Comparison of ENCODE assay signal across 28 cellular contexts in genomic region chr10:115957010-115957395, GRCh38.
"Had no signal": no experiment of that assay in that cellular context is flagged by ENCODE, and none has a peak within 500 bp of the region (broad histone marks: within the 10 kb centered on the region; RNA-seq: fewer than 3 reads in every experiment).

No MANE protein-coding gene starts in this region.

- ATAC-seq: activated naive CD4-positive, alpha-beta T cell treated with anti-CD3 and anti-CD28 coated beads, Interleukin-2, amount 50 U/mL, for 72 hours; activated T-cell treated with anti-CD3 and anti-CD28 coated beads, Interleukin-2, amount 50 U/mL, for 4 hours; T-helper 17 cell had no signal

- H3K4me3 Mint-ChIP-seq: activated B cell treated with CpG ODN at 0.5 μM for 24 hours; activated CD4-positive, alpha-beta memory T cell treated with anti-CD3 and anti-CD28 coated beads for 36 hours; activated naive CD4-positive, alpha-beta T cell treated with anti-CD3 and anti-CD28 coated beads for 36 hours; activated T-cell treated with anti-CD3 and anti-CD28 coated beads, Interleukin-2, amount 50 U/mL, for 4 hours; activated T-helper 1 cell treated with anti-CD3 and anti-CD28 coated beads, Interleukin-12 subunit alpha, Interleukin-12 subunit beta, Interleukin-2, Interleukin-4 antibody, amounts not matched to agents 30 ng/mL and 10 ng/mL and 1 ng/mL, durations not matched to agents 14 hours and 24 hours and 36 hours; brain; T-helper 17 cell had no signal

- H3K4me3 ChIP-seq: PC-9 had no signal

- H3K27ac Mint-ChIP-seq: activated B cell treated with CpG ODN at 0.5 μM for 24 hours; activated CD4-positive, alpha-beta memory T cell treated with anti-CD3 and anti-CD28 coated beads for 36 hours; activated naive CD4-positive, alpha-beta T cell treated with anti-CD3 and anti-CD28 coated beads for 36 hours; activated naive CD4-positive, alpha-beta T cell treated with anti-CD3 and anti-CD28 coated beads, Interleukin-2, amount 50 U/mL, for 72 hours; activated T-helper 1 cell treated with anti-CD3 and anti-CD28 coated beads, Interleukin-12 subunit alpha, Interleukin-12 subunit beta, Interleukin-2, Interleukin-4 antibody, amounts not matched to agents 30 ng/mL and 10 ng/mL and 1 ng/mL, durations not matched to agents 14 hours and 24 hours and 36 hours; T-helper 17 cell had no signal

- H3K27ac ChIP-seq: PC-9, VCaP had no signal

- FAIRE-seq: bronchial epithelial cell had no signal

- H3K27me3 Mint-ChIP-seq: activated B cell treated with CpG ODN at 0.5 μM for 24 hours; activated CD4-positive, alpha-beta memory T cell treated with anti-CD3 and anti-CD28 coated beads for 36 hours; T-helper 17 cell had no signal

- H3K4me1 Mint-ChIP-seq: activated B cell treated with CpG ODN at 0.5 μM for 24 hours, T-helper 17 cell had no signal

- H3K36me3 Mint-ChIP-seq: activated CD4-positive, alpha-beta memory T cell treated with anti-CD3 and anti-CD28 coated beads for 36 hours; activated naive CD4-positive, alpha-beta T cell treated with anti-CD3 and anti-CD28 coated beads, Interleukin-2, amount 50 U/mL, for 72 hours; brain had no signal

- H3K4me2 ChIP-seq: PC-9 had no signal

- H2AFZ ChIP-seq: PC-9 had no signal

- DNase-seq: activated B cell treated with CpG ODN at 0.5 μM for 24 hours; activated CD4-positive, alpha-beta memory T cell treated with anti-CD3 and anti-CD28 coated beads for 36 hours; activated CD4-positive, alpha-beta T cell treated with anti-CD3 and anti-CD28 coated beads for 4 hours; activated CD4-positive, alpha-beta T cell treated with anti-CD3 and anti-CD28 coated beads, Interleukin-2, amount 50 U/mL, for 1 hour; activated CD4-positive, CD25-positive, alpha-beta regulatory T cell treated with anti-CD3 and anti-CD28 coated beads, Interleukin-2, amount 50 U/mL, for 72 hours; activated CD8-positive, alpha-beta memory T cell treated with anti-CD3 and anti-CD28 coated beads, Interleukin-2, amount 50 U/mL, for 4 hours; activated gamma-delta T cell treated with Interleukin-2 at 50 U/mL for 16 hours; activated naive CD4-positive, alpha-beta T cell treated with anti-CD3 and anti-CD28 coated beads for 36 hours; activated T-cell treated with anti-CD3 and anti-CD28 coated beads for 4 hours; activated T-cell treated with anti-CD3 and anti-CD28 coated beads, Interleukin-2, amount 50 U/mL, for 4 hours; anterior cingulate cortex; caudate nucleus; cerebellar nuclear complex; NCI-H1105 treated with DMSO at 0.1 percent for 48 hours; NCI-H1436; NCI-H1694; NCI-H1930; NCI-H345; NCI-H524 treated with DMSO at 0.1 percent for 48 hours; PC-9; Right ventricle myocardium superior; T-helper 17 cell; T-helper 9 cell had no signal

- H3K9me3 Mint-ChIP-seq: activated B cell treated with CpG ODN at 0.5 μM for 24 hours; activated CD4-positive, alpha-beta memory T cell treated with anti-CD3 and anti-CD28 coated beads for 36 hours; activated naive CD4-positive, alpha-beta T cell treated with anti-CD3 and anti-CD28 coated beads for 36 hours; activated T-cell treated with anti-CD3 and anti-CD28 coated beads, Interleukin-2, amount 50 U/mL, for 4 hours; activated T-helper 1 cell treated with anti-CD3 and anti-CD28 coated beads, Interleukin-12 subunit alpha, Interleukin-12 subunit beta, Interleukin-2, Interleukin-4 antibody, amounts not matched to agents 30 ng/mL and 10 ng/mL and 1 ng/mL, durations not matched to agents 14 hours and 24 hours and 36 hours; brain had no signal
